In the genomic region with DNA sequence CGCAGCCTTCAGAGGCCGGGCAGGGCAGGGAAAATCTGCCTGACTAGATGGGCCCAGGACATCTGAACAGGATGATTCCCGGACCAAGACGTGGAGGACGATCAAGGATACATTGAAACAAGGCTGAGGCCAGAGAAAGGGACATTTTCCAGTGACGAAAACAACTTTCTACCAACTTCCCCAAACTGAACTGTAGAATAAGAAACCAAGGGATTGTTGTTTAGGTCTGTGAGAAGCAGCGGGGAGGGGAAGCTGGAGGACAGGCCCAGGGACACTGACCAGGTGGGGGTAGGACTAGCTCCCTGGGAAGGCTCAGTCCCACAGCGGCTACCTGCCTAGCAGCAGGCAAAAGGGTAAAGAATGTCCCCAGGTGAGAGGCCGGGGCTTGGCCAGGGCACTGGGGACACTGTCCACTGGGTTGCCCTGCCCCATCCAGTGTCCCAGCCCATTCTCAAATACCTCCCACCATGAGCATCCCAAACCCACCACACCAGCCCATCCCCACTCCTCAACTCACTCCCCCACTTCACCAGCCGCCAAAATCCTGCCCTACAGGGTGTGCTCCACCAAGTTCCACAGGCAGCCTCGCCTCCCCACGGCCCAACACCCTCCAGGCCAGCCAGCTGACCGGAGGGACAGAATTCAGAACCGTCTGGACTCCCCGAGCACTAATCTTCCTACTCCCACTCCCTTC, we compare ENCODE assay signal across 6 cellular contexts.
DNase-seq lines count a peak whose midpoint lies in the region; ATAC-seq lines count a peak whose summit lies in the region.

No MANE protein-coding gene starts in this region.

- H3K9me3 ChIP-seq in muscle layer of duodenum (ENCODE audit: control insufficient read depth in 1 of 2, low read length in 2 of 2), result no peaks in the 10 kb centered on the region

- H3K27ac ChIP-seq in muscle layer of duodenum (ENCODE audit: low read length), result peak overlapping the region; percentile 100

- peak overlapping the region; percentile 79 for H3K4me3 ChIP-seq in GM08714 (ENCODE audit: low read length)
- H3K4me3 ChIP-seq in muscle layer of duodenum (ENCODE audit: low read depth in 1 of 2, low read length in 2 of 2), result peak overlapping the region; percentile 97 to 99

- H3K36me3 ChIP-seq in muscle layer of duodenum (ENCODE audit: control insufficient read depth in 1 of 2, insufficient read depth in 2 of 2, low read length in 2 of 2), result peaks cover 0 to 16% of the 10 kb centered on the region in 2 donors

- DNase-seq in astrocyte of the hippocampus (ENCODE audit: low read depth, low spot score) (peak; percentile 18), NCI-H2081 treated with DMSO at 0.1 percent for 48 hours (lab: John Stamatoyannopoulos, UW) (no peak), cortex of kidney (lab: John Stamatoyannopoulos, UW) (no peak)

- no peak for ATAC-seq in GM21423 (IDR thresholded peaks at IDR 0.05; ENCODE audit: unreplicated experiment)

- H3K27me3 ChIP-seq in muscle layer of duodenum (ENCODE audit: low read depth, low read length), result no peaks in the 10 kb centered on the region

- peaks cover 25 to 39% of the 10 kb centered on the region in 2 donors for H3K4me1 ChIP-seq in muscle layer of duodenum (ENCODE audit: control insufficient read depth in 1 of 2, insufficient read depth in 2 of 2, low read length in 2 of 2)
